In the genomic region with DNA sequence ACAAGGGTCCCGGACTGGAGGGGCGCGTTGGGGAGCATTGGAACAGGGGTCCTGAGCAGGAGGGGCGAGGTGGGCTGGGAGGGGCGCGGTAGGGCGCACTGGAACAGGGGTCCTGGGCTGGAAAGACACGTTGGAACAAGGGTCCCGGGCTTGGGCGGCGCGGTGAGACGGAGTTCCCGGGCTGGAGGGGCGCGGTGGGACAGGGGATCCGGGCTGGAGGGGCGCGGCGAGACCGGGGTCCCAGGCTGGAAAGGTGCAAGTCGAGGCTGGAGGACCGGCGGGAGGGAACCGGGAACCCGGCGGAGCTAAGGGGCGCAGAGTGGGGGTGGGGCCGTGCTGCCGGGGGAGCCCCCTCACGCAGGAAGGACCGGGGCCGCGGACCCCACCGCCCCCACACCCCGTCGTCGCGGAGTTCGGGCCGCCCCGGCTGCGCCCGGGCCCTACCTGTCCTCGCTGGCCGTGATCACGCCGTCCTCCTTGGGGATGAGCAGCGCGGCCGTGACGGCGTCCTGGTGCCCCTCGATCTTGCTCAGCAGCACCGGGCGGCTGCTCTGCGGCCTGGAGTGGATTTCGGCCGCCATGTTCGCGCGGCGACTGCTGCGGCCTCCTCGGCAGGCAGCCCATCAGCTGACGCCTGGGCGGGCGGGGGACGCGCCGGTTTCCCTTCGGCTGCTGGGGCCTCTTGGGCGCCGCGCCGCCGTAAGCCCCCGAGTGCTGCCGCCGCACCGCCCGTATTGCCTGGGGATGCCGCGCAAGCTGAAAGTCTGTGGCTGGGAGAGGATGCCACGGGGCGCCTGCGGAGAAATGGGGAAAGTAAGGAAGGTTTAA, we compare ENCODE assay signal across 8 cellular contexts. TPM values are rescaled to one million over a fixed set of nuclear protein-coding genes. Genes with fewer than 3 reads are reported as not detected.
DNase-seq lines count a peak whose midpoint lies in the region; ATAC-seq, FAIRE-seq and TF ChIP-seq lines count a peak whose summit lies in the region.

Gene WDFY1, minus strand, starts transcription at position 632 of the 828 bp plus-strand sequence. Its CDS starts 51 bp downstream, at position 581.

- peak; percentile 71 for ATAC-seq in GM21390 (IDR thresholded peaks at IDR 0.05; ENCODE audit: unreplicated experiment)

- H4K20me1 ChIP-seq in OCI-LY3 (ENCODE audit: insufficient read depth, low read length) (peaks cover 8% of the 10 kb centered on the region), endothelial cell of umbilical vein (replicated peaks; ENCODE audit: control insufficient read depth, extremely low read depth, insufficient read depth, low read length) (no peaks in the 10 kb centered on the region)

- H2AFZ ChIP-seq in OCI-LY3 (ENCODE audit: low read depth, low read length) (peak within 1 kb of the TSS; percentile 61; the same call in 1 of the 2 replicates), endothelial cell of umbilical vein (ENCODE audit: low read depth, low read length) (peak within 1 kb of the TSS; percentile 67)

- H3K4me3 ChIP-seq in OCI-LY3 (ENCODE audit: low read length) (peak within 1 kb of the TSS; percentile 99), endothelial cell of umbilical vein (replicated peaks in 1 of 3; ENCODE audit: insufficient read depth in 1 of 3, low read depth in 1 of 3, low read length in 3 of 3) (peak within 1 kb of the TSS; percentile 70 to 79 (median 77))

- peak; percentile 90 for TF ChIP-seq POLR2A in endothelial cell of umbilical vein (IDR thresholded peaks at IDR 0.05; ENCODE audit: low read depth, low read length)

- H3K9me3 ChIP-seq in OCI-LY3 (ENCODE audit: insufficient read depth, low read length) (no peaks in the 10 kb centered on the region), endothelial cell of umbilical vein (replicated peaks; ENCODE audit: control insufficient read depth, insufficient read depth, low read length) (no peaks in the 10 kb centered on the region)

- FAIRE-seq in endothelial cell of umbilical vein (lab: Jason Lieb, UNC): peak; percentile 82

- H3K27me3 ChIP-seq in OCI-LY3 (ENCODE audit: low read depth, low read length): no peaks in the 10 kb centered on the region
- H3K27me3 ChIP-seq in endothelial cell of umbilical vein (ENCODE audit: control insufficient read depth in 2 of 2, insufficient read depth in 2 of 2, low read length in 2 of 2): no peaks in the 10 kb centered on the region

- TF ChIP-seq CTCF in OCI-LY3 (IDR thresholded peaks at IDR 0.05; ENCODE audit: low read depth, low read length) (no peak), endothelial cell of umbilical vein (IDR thresholded peaks at IDR 0.05; ENCODE audit: extremely low read depth in 1 of 2, insufficient read depth in 1 of 2, low read depth in 1 of 2, low read length in 2 of 2) (no peak)

- dilution Hi-C loops in endothelial cell of umbilical vein (cut with MboI; ENCODE audit: extremely low pct_ligation_motif_present, low sequenced_read_pairs): no loop called here

- H3K9ac ChIP-seq in OCI-LY3 (ENCODE audit: low read length): peak within 1 kb of the TSS; percentile 91
- H3K9ac ChIP-seq in endothelial cell of umbilical vein (replicated peaks; ENCODE audit: extremely low read depth, insufficient read depth, low read length): peak within 1 kb of the TSS; percentile 82

- intact Hi-C loops in endothelial cell of umbilical vein (cut with micrococcal nuclease): loop anchor here (1.0 to 10.0 kb wide), 5 partner anchors 8 to 1000 kb away; partner anchors contain the start of genes AP1S3 and MRPL44

- H3K9me1 ChIP-seq in endothelial cell of umbilical vein (replicated peaks; ENCODE audit: control insufficient read depth, extremely low read depth, insufficient read depth, low read length): no peaks in the 10 kb centered on the region

- H3K36me3 ChIP-seq in OCI-LY3 (replicated peaks; ENCODE audit: low read depth, low read length) (peaks cover 6% of the 10 kb centered on the region), endothelial cell of umbilical vein (ENCODE audit: control insufficient read depth in 2 of 2, extremely low read depth in 1 of 2, insufficient read depth in 2 of 2, low read length in 2 of 2) (no peaks in the 10 kb centered on the region)

- H3K79me2 ChIP-seq in OCI-LY3 (ENCODE audit: low read length): peaks cover 39% of the 10 kb centered on the region
- peaks cover 38% of the 10 kb centered on the region for H3K79me2 ChIP-seq in endothelial cell of umbilical vein (ENCODE audit: control insufficient read depth, insufficient read depth, low read length)

- POLR2A ChIA-PET in endothelial cell of umbilical vein (lab: Charles Lee): no interaction called here

- no TSS peak for BruUV-seq in endothelial cell of umbilical vein (replicated peaks; lab: Mats Ljungman, UMichigan)

- CTCF ChIA-PET in endothelial cell of umbilical vein (lab: Charles Lee): interaction anchor here (0.7 kb wide), 1 partner anchor 21 kb away, joined by 3 read pairs; no protein-coding TSS in a partner anchor

- peaks cover 17% of the 10 kb centered on the region for H3K4me1 ChIP-seq in OCI-LY3 (ENCODE audit: low read length)
- H3K4me1 ChIP-seq in endothelial cell of umbilical vein (ENCODE audit: control insufficient read depth, extremely low read depth, insufficient read depth, low read length): peaks cover 23% of the 10 kb centered on the region

- H3K27ac ChIP-seq in OCI-LY3 (ENCODE audit: low read length) (peak within 1 kb of the TSS; percentile 65), endothelial cell of umbilical vein (ENCODE audit: insufficient read depth, low read depth, low read length) (peak within 1 kb of the TSS; percentile 90)

- DNase-seq in D341Med (ENCODE audit: low spot score) (peak; percentile 96), HUDEP-2 (lab: John Stamatoyannopoulos, UW; ENCODE audit: unreplicated experiment in 76 of 76) (peak in 72 of 76 experiments; percentile 14 to 87 (median 72)), activated T-cell treated with anti-CD3 and anti-CD28 coated beads for 1 hour (ENCODE audit: low read depth) (peak; percentile 65), endothelial cell of umbilical vein (ENCODE audit: low read depth, low spot score) (peak; percentile 87), middle frontal gyrus (ENCODE audit: extremely low spot score, low spot score) (peak; percentile 86)
- peak; percentile 58 to 64 for DNase-seq in stimulated activated CD8-positive, alpha-beta memory T cell treated with anti-CD3 and anti-CD28 coated beads, Interleukin-2, amount 100 ng/mL, for 1 hour (ENCODE audit: low read depth in 2 of 2)

- H3K4me2 ChIP-seq in OCI-LY3 (ENCODE audit: low read length): peak within 1 kb of the TSS; percentile 79
- peak within 1 kb of the TSS; percentile 85 for H3K4me2 ChIP-seq in endothelial cell of umbilical vein (ENCODE audit: insufficient read depth, low read length)

TF ChIP-seq in endothelial cell of umbilical vein, 7 proteins besides CTCF, POLR2A, EP300 and RAD21:
- TF ChIP-seq MYC (IDR thresholded peaks at IDR 0.05; ENCODE audit: low read depth, low read length) (no peak), POLR2AphosphoS5 (IDR thresholded peaks at IDR 0.05; ENCODE audit: insufficient read depth, low read depth, low read length) (peak; percentile 96)
TF ChIP-seq in endothelial cell of umbilical vein: peak in this region for 1.

RNA-seq across cellular contexts. Expression of gene WDFY1, which starts in this region (rescaled TPM):
- 66.0 and 68.7 TPM in 2 replicates for total RNA-seq in endothelial cell of umbilical vein
- polyA plus RNA-seq in endothelial cell of umbilical vein: 48.9 and 54.7 TPM in 2 replicates
- 34.6 and 37.4 TPM in 2 replicates for polyA plus RNA-seq in endothelial cell of umbilical vein (2011; cell fraction: cytosol; rRNA removed)
- polyA plus RNA-seq in endothelial cell of umbilical vein (2011; cell fraction: nucleus; rRNA removed): 134 and 138 TPM in 2 replicates
- polyA plus RNA-seq in endothelial cell of umbilical vein (2012): 65.7 and 67.9 TPM in 2 replicates
- 390 and 408 TPM in 2 replicates for polyA minus RNA-seq in endothelial cell of umbilical vein
- polyA minus RNA-seq in endothelial cell of umbilical vein (2011; cell fraction: cytosol; rRNA and poly(A)+ RNA removed): 12.9 TPM
- polyA minus RNA-seq in endothelial cell of umbilical vein (2011; cell fraction: nucleus; rRNA and poly(A)+ RNA removed): 164 and 166 TPM in 2 replicates

Comparison
In these comparisons a context has a peak if more than half of its experiments do, and no peak if none do; other contexts are left out.
1. Peak in every context shown above with its lines: DNase-seq, ATAC-seq, H3K4me3 ChIP-seq and H3K27ac ChIP-seq.